ENCODE assay signal across 16 cellular contexts in genomic region chr2:64052468-64053241, GRCh38. TPM values are rescaled to one million over a fixed set of nuclear protein-coding genes. Genes with fewer than 3 reads are reported as not detected.
DNase-seq lines count a peak whose midpoint lies in the region; ATAC-seq and TF ChIP-seq lines count a peak whose summit lies in the region.
"Had no signal": no experiment of that assay in that cellular context is flagged by ENCODE, and none has a peak within 500 bp of the region (broad histone marks: within the 10 kb centered on the region; RNA-seq: fewer than 3 reads in every experiment).

No MANE protein-coding gene starts in this region.

- no peaks in the 10 kb centered on the region for H3K27me3 ChIP-seq in spleen (replicated peaks in 1 of 7)
- H3K27me3 ChIP-seq: upper lobe of left lung had no signal

- H3K9me3 ChIP-seq in spleen, result no peaks in the 10 kb centered on the region
- H3K9me3 ChIP-seq: upper lobe of left lung had no signal

- no peaks in the 10 kb centered on the region for H3K9me3 Mint-ChIP-seq in activated naive CD8-positive, alpha-beta T cell treated with anti-CD3 and anti-CD28 coated beads, Interleukin-2, amount 10 ng/mL, durations not matched to agents 7 days and 5 days
- H3K9me3 Mint-ChIP-seq in activated naive CD8-positive, alpha-beta T cell treated with anti-CD3 and anti-CD28 coated beads for 36 hours, result no peaks in the 10 kb centered on the region

- peak overlapping the region; percentile 33 for H3K4me3 Mint-ChIP-seq in activated naive CD8-positive, alpha-beta T cell treated with anti-CD3 and anti-CD28 coated beads, Interleukin-2, amount 10 ng/mL, durations not matched to agents 7 days and 5 days
- H3K4me3 Mint-ChIP-seq in activated naive CD8-positive, alpha-beta T cell treated with anti-CD3 and anti-CD28 coated beads for 36 hours, result no peak overlapping the region

- ATAC-seq in activated naive CD8-positive, alpha-beta T cell treated with anti-CD3 and anti-CD28 coated beads, Interleukin-2, amount 10 ng/mL, durations not matched to agents 7 days and 5 days (ENCODE audit: low read depth), result peak; percentile 45
- ATAC-seq: K562 had no signal

- H3K27me3 Mint-ChIP-seq in activated naive CD8-positive, alpha-beta T cell treated with anti-CD3 and anti-CD28 coated beads, Interleukin-2, amount 10 ng/mL, durations not matched to agents 7 days and 5 days, result no peaks in the 10 kb centered on the region
- H3K27me3 Mint-ChIP-seq in activated naive CD8-positive, alpha-beta T cell treated with anti-CD3 and anti-CD28 coated beads for 36 hours, result no peaks in the 10 kb centered on the region

- no peaks in the 10 kb centered on the region for H3K36me3 Mint-ChIP-seq in activated naive CD8-positive, alpha-beta T cell treated with anti-CD3 and anti-CD28 coated beads, Interleukin-2, amount 10 ng/mL, durations not matched to agents 7 days and 5 days
- H3K36me3 Mint-ChIP-seq in activated naive CD8-positive, alpha-beta T cell treated with anti-CD3 and anti-CD28 coated beads for 36 hours, result no peaks in the 10 kb centered on the region

- POLR2A ChIA-PET in activated naive CD8-positive, alpha-beta T cell treated with anti-CD3 and anti-CD28 coated beads, Interleukin-2, amount 10 ng/mL, durations not matched to agents 7 days and 5 days (lab: Charles Lee), result interaction anchor here (1.6 kb wide), 1 partner anchor 274 kb away, joined by 6 read pairs; no protein-coding TSS in a partner anchor

- WGBS in spleen, 5 donors, result 52 to 69% (median 67%) methylated on average over 3 of the region's 3 CpGs

- intact Hi-C loops in spleen (cut with DNase I; ENCODE audit: low total_unique reads) (loop anchor here (5.0 kb wide), 2 partner anchors 90 to 435 kb away; partner anchors contain the start of gene PELI1), posterior vena cava (cut with DNase I) (loop anchor here in 1 of 2 donors (5.0 kb wide), 1 partner anchor 275 kb away; no protein-coding TSS in a partner anchor)

- H3K4me1 ChIP-seq in spleen, result peaks cover 8 to 32% (median 19%) of the 10 kb centered on the region in 6 donors

- TF ChIP-seq CTCF in spleen (IDR thresholded peaks at IDR 0.05 in 8 of 11, conservative IDR thresholded peaks at IDR 0.05 in 3 of 11), result no peak

- peaks cover 37% of the 10 kb centered on the region for H3K4me1 Mint-ChIP-seq in activated naive CD8-positive, alpha-beta T cell treated with anti-CD3 and anti-CD28 coated beads, Interleukin-2, amount 10 ng/mL, durations not matched to agents 7 days and 5 days
- H3K4me1 Mint-ChIP-seq in activated naive CD8-positive, alpha-beta T cell treated with anti-CD3 and anti-CD28 coated beads for 36 hours, result peaks cover 40% of the 10 kb centered on the region

- no peaks in the 10 kb centered on the region for H3K36me3 ChIP-seq in spleen
- H3K36me3 ChIP-seq: upper lobe of left lung had no signal

- H3K27ac Mint-ChIP-seq in activated naive CD8-positive, alpha-beta T cell treated with anti-CD3 and anti-CD28 coated beads, Interleukin-2, amount 10 ng/mL, durations not matched to agents 7 days and 5 days, result no peak overlapping the region
- no peak overlapping the region for H3K27ac Mint-ChIP-seq in activated naive CD8-positive, alpha-beta T cell treated with anti-CD3 and anti-CD28 coated beads for 36 hours

- no peak for DNase-seq in activated naive CD8-positive, alpha-beta T cell treated with anti-CD3 and anti-CD28 coated beads, Interleukin-2, amount 10 ng/mL, durations not matched to agents 7 days and 5 days
- no peak for DNase-seq in activated naive CD8-positive, alpha-beta T cell treated with anti-CD3 and anti-CD28 coated beads for 36 hours
- DNase-seq in NCI-H69 (lab: John Stamatoyannopoulos, UW) (peak; percentile 79), globus pallidus (ENCODE audit: low spot score) (peak; percentile 41), spleen (no peak), posterior vena cava (ENCODE audit: low spot score) (no peak), NCI-H2107 (lab: John Stamatoyannopoulos, UW) (no peak), NCI-H510A treated with DMSO at 0.1 percent for 48 hours (lab: John Stamatoyannopoulos, UW) (no peak)
- DNase-seq: activated CD4-positive, CD25-positive, alpha-beta regulatory T cell; activated gamma-delta T cell treated with Interleukin-2 at 50 U/mL for 16 hours; cortex of kidney; H7; NCI-H345; SHP77 treated with DMSO at 0.1 percent for 48 hours; upper lobe of left lung had no signal

- no peak for TF ChIP-seq POLR2A in spleen (IDR thresholded peaks at IDR 0.05)

- H3K4me3 ChIP-seq in spleen, result no peak overlapping the region
- H3K4me3 ChIP-seq: K562, upper lobe of left lung had no signal

- peak overlapping the region in 5 of 8 donors; percentile 6 to 42 (median 17) for H3K27ac ChIP-seq in spleen

RNA-seq across cellular contexts. Expression of gene VPS54, which starts 33.4 kb away (rescaled TPM):
- 10 to 100 TPM; 15.2 to 16.0 TPM for total RNA-seq in activated naive CD8-positive, alpha-beta T cell treated with anti-CD3 and anti-CD28 coated beads, Interleukin-2, amount 10 ng/mL, durations not matched to agents 7 days and 5 days
- total RNA-seq in activated naive CD8-positive, alpha-beta T cell treated with anti-CD3 and anti-CD28 coated beads for 36 hours, result 10 to 100 TPM in 1 of 2 experiments, 1 to 10 TPM in 1; 9.2 to 10.1 TPM
- total RNA-seq in spleen (10 to 100 TPM; 20.2 to 31.3 (median 26.1) TPM), posterior vena cava (10 to 100 TPM; 18.7 to 22.9 TPM)
- 10 to 100 TPM in 2 of 3 donors, 1 to 10 TPM in 1; 9.2 to 13.7 (median 11.6) TPM for polyA plus RNA-seq in spleen

Comparison
In these comparisons a context has a peak if more than half of its experiments do, and no peak if none do; other contexts are left out.
1. DNase-seq: peak in NCI-H69 (single experiment) and globus pallidus (single experiment); none in activated naive CD8-positive, alpha-beta T cell treated with anti-CD3 and anti-CD28 coated beads, Interleukin-2, amount 10 ng/mL, durations not matched to agents 7 days and 5 days (single experiment), activated naive CD8-positive, alpha-beta T cell treated with anti-CD3 and anti-CD28 coated beads for 36 hours (single experiment), spleen (single experiment), posterior vena cava (single experiment), NCI-H2107 (single experiment) and NCI-H510A treated with DMSO at 0.1 percent for 48 hours (single experiment).